ENCODE assay signal across 1 cellular context in genomic region chr11:74819400-74819799, GRCh38.
TF ChIP-seq lines count a peak whose summit lies in the region.

No MANE protein-coding gene starts in this region.

TF ChIP-seq in SK-N-SH treated with all-trans-retinoic acid at 6 μM for 48 hours, 23 proteins besides CTCF, POLR2A, EP300 and RAD21 (continued from another document):
- no peak for TF ChIP-seq CSRNP3 (CRISPR knock-in tag; IDR thresholded peaks at IDR 0.05)
- TF ChIP-seq POU6F1 (CRISPR knock-in tag; IDR thresholded peaks at IDR 0.05; ENCODE audit: borderline replicate concordance, low read depth) = no peak
- TF ChIP-seq ZFP3 (CRISPR knock-in tag; IDR thresholded peaks at IDR 0.05) = no peak
- no peak for TF ChIP-seq OSR1 (CRISPR knock-in tag; IDR thresholded peaks at IDR 0.05)
- TF ChIP-seq ARNTL (CRISPR knock-in tag; IDR thresholded peaks at IDR 0.05; ENCODE audit: borderline replicate concordance, low read depth) = no peak
- no peak for TF ChIP-seq ZNF8 (CRISPR knock-in tag; IDR thresholded peaks at IDR 0.05)
- TF ChIP-seq ZFP30 (CRISPR knock-in tag; IDR thresholded peaks at IDR 0.05) = no peak
- TF ChIP-seq ZNF565 (CRISPR knock-in tag; conservative IDR thresholded peaks at IDR 0.05; ENCODE audit: low read depth) = no peak
- TF ChIP-seq ZNF70 (CRISPR knock-in tag; IDR thresholded peaks at IDR 0.05) = no peak
- TF ChIP-seq ZC3H10 (CRISPR knock-in tag; IDR thresholded peaks at IDR 0.05) = no peak
- TF ChIP-seq BACH2 (CRISPR knock-in tag; IDR thresholded peaks at IDR 0.05; ENCODE audit: borderline replicate concordance) = no peak
- TF ChIP-seq TCF4 (CRISPR knock-in tag; IDR thresholded peaks at IDR 0.05; ENCODE audit: borderline replicate concordance) = no peak
- no peak for TF ChIP-seq PATZ1 (CRISPR knock-in tag; IDR thresholded peaks at IDR 0.05; ENCODE audit: borderline replicate concordance)
- TF ChIP-seq ESRRG (CRISPR knock-in tag; IDR thresholded peaks at IDR 0.05) = no peak
